8 cellular contexts compared by ENCODE assay signal in genomic region chr6:159691133-159691962, GRCh38. TPM values are rescaled to one million over a fixed set of nuclear protein-coding genes. Genes with fewer than 3 reads are reported as not detected.
DNase-seq lines count a peak whose midpoint lies in the region; ATAC-seq and TF ChIP-seq lines count a peak whose summit lies in the region.

No MANE protein-coding gene starts in this region.

- peaks cover 40% of the 10 kb centered on the region for H3K79me2 ChIP-seq in parathyroid adenoma

- CTCF ChIA-PET in activated CD8-positive, alpha-beta T cell treated with anti-CD3 and anti-CD28 coated beads for 36 hours (lab: Charles Lee) = interaction anchor here (0.6 to 3.3 kb wide), 27 partner anchors 9 to 250 kb away, joined by 3 to 23 read pairs (median 5); partner anchors contain the start of genes MRPL18, TCP1 and WTAP

- H3K9me3 ChIP-seq in parathyroid adenoma (ENCODE audit: control insufficient read depth, low read length) = no peaks in the 10 kb centered on the region

- no peaks in the 10 kb centered on the region for H3K9me3 Mint-ChIP-seq in activated CD8-positive, alpha-beta T cell treated with anti-CD3 and anti-CD28 coated beads for 36 hours

- H3K4me3 ChIP-seq in GM06990 (replicated peaks; ENCODE audit: low read depth, low read length) (peak overlapping the region; percentile 78), fibroblast of villous mesenchyme (ENCODE audit: low read depth, low read length) (peak overlapping the region; percentile 78), parathyroid adenoma (ENCODE audit: low read depth, low read length) (peak overlapping the region; percentile 93)

- intact Hi-C loops in activated CD8-positive, alpha-beta T cell treated with anti-CD3 and anti-CD28 coated beads for 36 hours (cut with micrococcal nuclease) = loop anchor here (5.0 to 10.0 kb wide), 3 partner anchors 71 to 253 kb away; partner anchors contain the start of genes ACAT2 and TCP1

- H3K27ac ChIP-seq in parathyroid adenoma = peak overlapping the region; percentile 96

- peaks cover 47% of the 10 kb centered on the region for H3K4me1 Mint-ChIP-seq in activated CD8-positive, alpha-beta T cell treated with anti-CD3 and anti-CD28 coated beads for 36 hours (ENCODE audit: low read depth)

- no peak overlapping the region for H3K9ac ChIP-seq in parathyroid adenoma

- no peaks in the 10 kb centered on the region for H3K27me3 Mint-ChIP-seq in activated CD8-positive, alpha-beta T cell treated with anti-CD3 and anti-CD28 coated beads for 36 hours

- POLR2A ChIA-PET in activated CD8-positive, alpha-beta T cell treated with anti-CD3 and anti-CD28 coated beads for 36 hours (lab: Charles Lee) = interaction anchor here (0.6 to 6.3 kb wide), 14 partner anchors 9 to 263 kb away, joined by 3 to 41 read pairs (median 6); partner anchors contain the start of genes ACAT2, MRPL18, TCP1 and WTAP

- ATAC-seq in activated CD8-positive, alpha-beta T cell treated with anti-CD3 and anti-CD28 coated beads for 36 hours = no peak
- ATAC-seq in HG02870 (IDR thresholded peaks at IDR 0.05; ENCODE audit: unreplicated experiment) = no peak

- peak; percentile 70 for DNase-seq in AG08395 (ENCODE audit: low spot score)
- no peak for DNase-seq in GM06990 (ENCODE audit: extremely low read depth, insufficient read length)
- DNase-seq in NCI-H1694 treated with DMSO at 0.1 percent for 48 hours (lab: John Stamatoyannopoulos, UW) = peak; percentile 25
- DNase-seq in activated CD8-positive, alpha-beta T cell treated with anti-CD3 and anti-CD28 coated beads for 36 hours = peak; percentile 20
- DNase-seq in fibroblast of villous mesenchyme (ENCODE audit: low read depth) = peak; percentile 96
- DNase-seq in NCI-H187 treated with DMSO at 0.1 percent for 48 hours (lab: John Stamatoyannopoulos, UW) = no peak

- peak; percentile 62 for TF ChIP-seq CTCF in GM06990 (IDR thresholded peaks at IDR 0.05; ENCODE audit: insufficient read depth, low read length, poor library complexity, severe bottlenecking)
- peak; percentile 96 for TF ChIP-seq CTCF in activated CD8-positive, alpha-beta T cell treated with anti-CD3 and anti-CD28 coated beads for 36 hours (IDR thresholded peaks at IDR 0.05)
- TF ChIP-seq CTCF in fibroblast of villous mesenchyme (IDR thresholded peaks at IDR 0.05; ENCODE audit: insufficient read depth, low read depth, low read length) = peak; percentile 83
- peak; percentile 75 for TF ChIP-seq CTCF in parathyroid adenoma (IDR thresholded peaks at IDR 0.05)

- H3K27me3 ChIP-seq in GM06990 (replicated peaks; ENCODE audit: control insufficient read depth, insufficient read depth, low read length) = no peaks in the 10 kb centered on the region
- H3K27me3 ChIP-seq in parathyroid adenoma (ENCODE audit: control insufficient read depth, insufficient read depth, low read length) = no peaks in the 10 kb centered on the region

- H3K27ac Mint-ChIP-seq in activated CD8-positive, alpha-beta T cell treated with anti-CD3 and anti-CD28 coated beads for 36 hours = peak overlapping the region; percentile 93

- H3K36me3 ChIP-seq in GM06990 (ENCODE audit: control insufficient read depth, insufficient read depth, low read length) (peaks cover 2% of the 10 kb centered on the region), parathyroid adenoma (ENCODE audit: control insufficient read depth, insufficient read depth, low read length) (no peaks in the 10 kb centered on the region)

- H3K4me1 ChIP-seq in parathyroid adenoma = peaks cover 12% of the 10 kb centered on the region

- peak overlapping the region; percentile 88 for H3K4me3 Mint-ChIP-seq in activated CD8-positive, alpha-beta T cell treated with anti-CD3 and anti-CD28 coated beads for 36 hours

- H3K36me3 Mint-ChIP-seq in activated CD8-positive, alpha-beta T cell treated with anti-CD3 and anti-CD28 coated beads for 36 hours (ENCODE audit: low read depth) = peaks cover 38% of the 10 kb centered on the region

- H3K4me2 ChIP-seq in parathyroid adenoma (ENCODE audit: low read length) = peak overlapping the region; percentile 93

- H2AFZ ChIP-seq in parathyroid adenoma = peak overlapping the region; percentile 93

RNA-seq across cellular contexts. Expression of gene SOD2, which starts 1.7 kb away (rescaled TPM):
- 100 to 1,000 TPM in 1 of 2 experiments, 10 to 100 TPM in 1; 95.5 to 105 TPM for total RNA-seq in activated CD8-positive, alpha-beta T cell treated with anti-CD3 and anti-CD28 coated beads for 36 hours
- 200 and 775 TPM in 2 replicates for total RNA-seq in fibroblast of villous mesenchyme

RNA-seq across cellular contexts. Expression of gene WTAP, which starts 36.0 kb away (rescaled TPM):
- total RNA-seq in activated CD8-positive, alpha-beta T cell treated with anti-CD3 and anti-CD28 coated beads for 36 hours = 10 to 100 TPM; 79.9 to 80.6 TPM
- 89.5 and 159 TPM in 2 replicates for total RNA-seq in fibroblast of villous mesenchyme

Comparison
In these comparisons a context has a peak if more than half of its experiments do, and no peak if none do; other contexts are left out.
1. DNase-seq: peak in AG08395 (single experiment), NCI-H1694 treated with DMSO at 0.1 percent for 48 hours (single experiment), activated CD8-positive, alpha-beta T cell treated with anti-CD3 and anti-CD28 coated beads for 36 hours (single experiment) and fibroblast of villous mesenchyme (single experiment); none in GM06990 (single experiment) and NCI-H187 treated with DMSO at 0.1 percent for 48 hours (single experiment).
2. Peak in every context shown above with its lines, with median percentiles within 50 percentile points of each other: H3K4me3 ChIP-seq and CTCF ChIP-seq.